Comparison of ENCODE assay signal across 9 cellular contexts in genomic region chr7:114082934-114083647, GRCh38.
DNase-seq lines count a peak whose midpoint lies in the region; ATAC-seq and TF ChIP-seq lines count a peak whose summit lies in the region.
"Had no signal": no experiment of that assay in that cellular context is flagged by ENCODE, and none has a peak within 500 bp of the region (broad histone marks: within the 10 kb centered on the region; RNA-seq: fewer than 3 reads in every experiment).

No MANE protein-coding gene starts in this region.

- H3K4me1 Mint-ChIP-seq in activated naive CD4-positive, alpha-beta T cell treated with anti-CD3 and anti-CD28 coated beads for 36 hours (ENCODE audit: low read depth), result peaks cover 40% of the 10 kb centered on the region
- peaks cover 41% of the 10 kb centered on the region for H3K4me1 Mint-ChIP-seq in activated naive CD4-positive, alpha-beta T cell treated with anti-CD3 and anti-CD28 coated beads, Interleukin-2, amount 10 ng/mL, durations not matched to agents 7 days and 5 days

- no peaks in the 10 kb centered on the region for H3K27me3 ChIP-seq in vagina

- H3K4me1 ChIP-seq in mucosa of descending colon (ENCODE audit: low read depth) (peaks cover 11% of the 10 kb centered on the region), vagina (peaks cover 9% of the 10 kb centered on the region)

- DNase-seq in activated naive CD4-positive, alpha-beta T cell treated with anti-CD3 and anti-CD28 coated beads for 36 hours, result no peak
- no peak for DNase-seq in activated naive CD4-positive, alpha-beta T cell treated with anti-CD3 and anti-CD28 coated beads, Interleukin-2, amount 10 ng/mL, durations not matched to agents 7 days and 5 days
- no peak for DNase-seq in epithelial cell of proximal tubule (ENCODE audit: low read depth)
- DNase-seq in mucosa of descending colon, result peak; percentile 54 to 69 (median 64)
- DNase-seq in vagina (ENCODE audit: extremely low spot score in 2 of 2), result no peak
- no peak for DNase-seq in activated naive CD4-positive, alpha-beta T cell treated with anti-CD3 and anti-CD28 coated beads, Interleukin-2, amount 50 U/mL, for 16 hours
- no peak for DNase-seq in NCI-H1694 treated with DMSO at 0.1 percent for 48 hours (lab: John Stamatoyannopoulos, UW)
- DNase-seq: occipital lobe had no signal

- CTCF ChIA-PET in activated naive CD4-positive, alpha-beta T cell treated with anti-CD3 and anti-CD28 coated beads for 36 hours (lab: Charles Lee), result no interaction called here
- CTCF ChIA-PET in activated naive CD4-positive, alpha-beta T cell treated with anti-CD3 and anti-CD28 coated beads, Interleukin-2, amount 10 ng/mL, durations not matched to agents 7 days and 5 days (lab: Charles Lee), result interaction anchor here (1.4 kb wide), 1 partner anchor 9 kb away, joined by 4 read pairs; no protein-coding TSS in a partner anchor

- no peaks in the 10 kb centered on the region for H3K9me3 Mint-ChIP-seq in activated naive CD4-positive, alpha-beta T cell treated with anti-CD3 and anti-CD28 coated beads for 36 hours
- no peaks in the 10 kb centered on the region for H3K9me3 Mint-ChIP-seq in activated naive CD4-positive, alpha-beta T cell treated with anti-CD3 and anti-CD28 coated beads, Interleukin-2, amount 10 ng/mL, durations not matched to agents 7 days and 5 days

- H3K4me3 ChIP-seq in epithelial cell of proximal tubule (ENCODE audit: low read depth, low read length), result peak overlapping the region; percentile 76
- H3K4me3 ChIP-seq in mucosa of descending colon, result peak overlapping the region; percentile 3
- peak overlapping the region; percentile 30 to 68 for H3K4me3 ChIP-seq in vagina

- intact Hi-C loops in activated naive CD4-positive, alpha-beta T cell treated with anti-CD3 and anti-CD28 coated beads for 36 hours (cut with micrococcal nuclease), result loop anchor here (1.0 to 10.0 kb wide), 13 partner anchors 56 to 1827 kb away; no protein-coding TSS in a partner anchor
- intact Hi-C loops in mucosa of descending colon (cut with DNase I, micrococcal nuclease) (loop anchor here in 1 of 2 donors (2.0 to 10.0 kb wide), 2 partner anchors 332 to 582 kb away; partner anchors contain the start of gene FOXP2), vagina (cut with DNase I) (loop anchor here (5.0 to 10.0 kb wide), 2 partner anchors 842 to 1829 kb away; partner anchors contain the start of gene MDFIC)

- TF ChIP-seq POLR2A in vagina (IDR thresholded peaks at IDR 0.05), result no peak

- H3K36me3 ChIP-seq in mucosa of descending colon (ENCODE audit: low read depth) (no peaks in the 10 kb centered on the region), vagina (no peaks in the 10 kb centered on the region)

- ATAC-seq in mucosa of descending colon, result no peak
- ATAC-seq in HG02642 (IDR thresholded peaks at IDR 0.05; ENCODE audit: poor library complexity, unreplicated experiment), result no peak

- TF ChIP-seq CTCF in epithelial cell of proximal tubule (conservative IDR thresholded peaks at IDR 0.05; ENCODE audit: low read depth, low read length), result no peak
- TF ChIP-seq CTCF in mucosa of descending colon (IDR thresholded peaks at IDR 0.05), result no peak
- TF ChIP-seq CTCF in vagina (IDR thresholded peaks at IDR 0.05), result no peak

- H3K27ac ChIP-seq in vagina, result peak overlapping the region; percentile 96

- H3K27me3 Mint-ChIP-seq in activated naive CD4-positive, alpha-beta T cell treated with anti-CD3 and anti-CD28 coated beads for 36 hours (ENCODE audit: low read depth), result peaks cover 73% of the 10 kb centered on the region
- H3K27me3 Mint-ChIP-seq in activated naive CD4-positive, alpha-beta T cell treated with anti-CD3 and anti-CD28 coated beads, Interleukin-2, amount 10 ng/mL, durations not matched to agents 7 days and 5 days, result peaks cover 83% of the 10 kb centered on the region

- no peaks in the 10 kb centered on the region for H3K36me3 Mint-ChIP-seq in activated naive CD4-positive, alpha-beta T cell treated with anti-CD3 and anti-CD28 coated beads for 36 hours (ENCODE audit: low read depth)
- peaks cover 4% of the 10 kb centered on the region for H3K36me3 Mint-ChIP-seq in activated naive CD4-positive, alpha-beta T cell treated with anti-CD3 and anti-CD28 coated beads, Interleukin-2, amount 10 ng/mL, durations not matched to agents 7 days and 5 days

- H3K9me3 ChIP-seq in mucosa of descending colon (no peaks in the 10 kb centered on the region), vagina (no peaks in the 10 kb centered on the region)

- no peak overlapping the region for H3K27ac Mint-ChIP-seq in activated naive CD4-positive, alpha-beta T cell treated with anti-CD3 and anti-CD28 coated beads for 36 hours
- no peak overlapping the region for H3K27ac Mint-ChIP-seq in activated naive CD4-positive, alpha-beta T cell treated with anti-CD3 and anti-CD28 coated beads, Interleukin-2, amount 10 ng/mL, durations not matched to agents 7 days and 5 days

- H3K4me3 Mint-ChIP-seq in activated naive CD4-positive, alpha-beta T cell treated with anti-CD3 and anti-CD28 coated beads for 36 hours, result peak overlapping the region; percentile 15
- no peak overlapping the region for H3K4me3 Mint-ChIP-seq in activated naive CD4-positive, alpha-beta T cell treated with anti-CD3 and anti-CD28 coated beads, Interleukin-2, amount 10 ng/mL, durations not matched to agents 7 days and 5 days

Comparison
In these comparisons a context has a peak if more than half of its experiments do, and no peak if none do; other contexts are left out.
1. DNase-seq: peak in mucosa of descending colon (3 of 3); none in activated naive CD4-positive, alpha-beta T cell treated with anti-CD3 and anti-CD28 coated beads for 36 hours (single experiment), activated naive CD4-positive, alpha-beta T cell treated with anti-CD3 and anti-CD28 coated beads, Interleukin-2, amount 10 ng/mL, durations not matched to agents 7 days and 5 days (single experiment), epithelial cell of proximal tubule (single experiment), vagina (0 of 2), activated naive CD4-positive, alpha-beta T cell treated with anti-CD3 and anti-CD28 coated beads, Interleukin-2, amount 50 U/mL, for 16 hours (single experiment) and NCI-H1694 treated with DMSO at 0.1 percent for 48 hours (single experiment).
2. H3K4me3 ChIP-seq: peak in every context shown above with its lines; median percentile 76 in epithelial cell of proximal tubule; 49 in vagina; 3 in mucosa of descending colon.